In the genomic region with DNA sequence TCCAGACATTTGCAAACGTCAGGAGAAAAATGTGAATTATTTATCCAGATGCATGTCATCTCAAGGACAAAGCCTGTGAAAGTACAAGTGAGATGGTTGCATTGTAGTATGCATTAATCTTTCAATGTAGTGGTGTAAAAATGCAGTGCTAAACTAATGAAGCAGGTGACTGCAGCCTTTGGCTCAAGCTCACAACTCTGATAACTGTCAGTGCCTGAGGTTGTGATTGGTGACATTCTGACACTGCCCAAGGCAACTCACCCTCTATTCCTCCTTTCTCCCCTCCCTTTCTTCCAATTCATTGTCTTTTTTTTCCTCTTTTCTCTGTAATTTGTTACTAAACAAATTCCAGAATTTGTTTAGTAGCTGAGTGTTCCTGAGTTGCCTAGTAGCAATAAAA, we compare ENCODE assay signal across 9 cellular contexts.
"Had no signal": no experiment of that assay in that cellular context is flagged by ENCODE, and none has a peak within 500 bp of the region (broad histone marks: within the 10 kb centered on the region; RNA-seq: fewer than 3 reads in every experiment).

No MANE protein-coding gene starts in this region.

- H3K4me3 ChIP-seq: GM23338, K562 had no signal

- ATAC-seq: GM23338, K562 had no signal

- H3K27ac ChIP-seq: HL-60 had no signal

- DNase-seq: H9, HCEC 1CT, IMR-90 had no signal

- FAIRE-seq: H1, H54, HTR-8/SVneo, K562 had no signal

- H3K4me2 ChIP-seq: GM23338 had no signal
